Comparison of ENCODE assay signal across 18 cellular contexts in genomic region chr7:67401492-67401891, GRCh38.
DNase-seq lines count a peak whose midpoint lies in the region; ATAC-seq and TF ChIP-seq lines count a peak whose summit lies in the region.
"Had no signal": no experiment of that assay in that cellular context is flagged by ENCODE, and none has a peak within 500 bp of the region (broad histone marks: within the 10 kb centered on the region; RNA-seq: fewer than 3 reads in every experiment).

No MANE protein-coding gene starts in this region.

- DNase-seq in NCI-H2171 treated with DMSO at 0.1 percent for 48 hours (lab: John Stamatoyannopoulos, UW) (peak; percentile 11), NCI-H2171 (lab: John Stamatoyannopoulos, UW) (no peak), BE2C (peak; percentile 37), SK-N-DZ (ENCODE audit: low spot score) (peak; percentile 78), spleen (peak; percentile 8), GM03348 (ENCODE audit: low spot score) (no peak)
- DNase-seq: 8988T; ACHN; Caco-2; Calu3; CD4-positive, alpha-beta T cell; CD8-positive, alpha-beta T cell; DMS79 treated with DMSO at 0.1 percent for 48 hours; GF-D8 had no signal

- H3K27me3 ChIP-seq in BE2C = no peaks in the 10 kb centered on the region
- no peaks in the 10 kb centered on the region for H3K27me3 ChIP-seq in spleen (replicated peaks in 1 of 7)
- H3K27me3 ChIP-seq: BLaER1 treated with 17β-estradiol and CSF1 and Interleukin-3, amounts not matched to agents 10 nM and 100 nM had no signal

- no peak for TF ChIP-seq POLR2A in spleen (IDR thresholded peaks at IDR 0.05)

- no peak overlapping the region for H3K27ac ChIP-seq in spleen
- H3K27ac ChIP-seq: BLaER1 treated with 17β-estradiol and CSF1 and Interleukin-3, amounts not matched to agents 10 nM and 100 nM; C4-2B had no signal

- no peaks in the 10 kb centered on the region for H3K4me1 ChIP-seq in BE2C
- no peaks in the 10 kb centered on the region for H3K4me1 ChIP-seq in spleen
- H3K4me1 ChIP-seq: BLaER1 treated with 17β-estradiol and CSF1 and Interleukin-3, amounts not matched to agents 10 nM and 100 nM; Caco-2 had no signal

- TF ChIP-seq CTCF in BE2C (IDR thresholded peaks at IDR 0.05; ENCODE audit: low read depth, low read length) (no peak), spleen (IDR thresholded peaks at IDR 0.05 in 8 of 11, conservative IDR thresholded peaks at IDR 0.05 in 3 of 11) (no peak)

- H3K36me3 ChIP-seq in BE2C (no peaks in the 10 kb centered on the region), spleen (no peaks in the 10 kb centered on the region)
- H3K36me3 ChIP-seq: BLaER1 treated with 17β-estradiol and CSF1 and Interleukin-3, amounts not matched to agents 10 nM and 100 nM had no signal

- no peak overlapping the region for H3K4me3 ChIP-seq in BE2C (ENCODE audit: low read depth, low read length)
- H3K4me3 ChIP-seq in spleen = no peak overlapping the region
- H3K4me3 ChIP-seq: BLaER1 treated with 17β-estradiol and CSF1 and Interleukin-3, amounts not matched to agents 10 nM and 100 nM; GM12878 had no signal

- H3K9me3 ChIP-seq in BE2C = no peaks in the 10 kb centered on the region
- peaks cover 0 to 31% (median 15%) of the 10 kb centered on the region in 8 donors for H3K9me3 ChIP-seq in spleen
- H3K9me3 ChIP-seq: Caco-2 had no signal

- intact Hi-C loops in spleen (cut with DNase I; ENCODE audit: low total_unique reads) = no loop called here

- 79 to 89% (median 82%) methylated on average over 3 of the region's 3 CpGs for WGBS in spleen, 5 donors

- ATAC-seq in HG03095 (IDR thresholded peaks at IDR 0.05; ENCODE audit: unreplicated experiment) = no peak
- ATAC-seq: CD8-positive, alpha-beta T cell; GM12878 had no signal

Comparison
In these comparisons a context has a peak if more than half of its experiments do, and no peak if none do; other contexts are left out.
1. DNase-seq: peak in NCI-H2171 treated with DMSO at 0.1 percent for 48 hours (single experiment), BE2C (single experiment), SK-N-DZ (single experiment) and spleen (single experiment); none in NCI-H2171 (single experiment) and GM03348 (single experiment).